In the genomic region with DNA sequence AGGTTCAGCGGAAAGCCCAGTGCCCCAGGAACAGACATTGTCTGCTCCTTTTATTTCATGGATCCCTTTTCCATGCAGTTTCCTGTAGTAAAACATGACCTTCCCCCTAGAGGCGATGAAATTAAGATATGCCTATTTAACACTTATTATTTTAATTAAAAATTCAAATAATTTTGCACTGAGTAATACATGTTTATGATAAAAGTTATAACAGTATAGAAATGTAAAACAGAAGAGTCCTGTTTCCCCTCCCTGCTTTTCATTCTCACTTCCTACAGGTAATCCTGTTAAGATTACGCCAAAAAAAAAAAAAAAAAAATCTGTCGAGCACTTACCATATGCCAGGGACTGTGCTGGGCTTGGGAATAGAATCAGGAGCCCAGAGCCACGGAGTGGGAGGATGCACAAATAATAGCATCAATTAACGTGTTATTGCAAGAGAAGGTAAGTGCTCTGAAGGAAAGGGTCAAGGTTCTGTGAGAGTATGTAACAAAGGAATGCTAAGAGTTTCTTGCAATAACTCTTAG, we compare ENCODE assay signal across 8 cellular contexts. TPM values are rescaled to one million over a fixed set of nuclear protein-coding genes. Genes with fewer than 3 reads are reported as not detected.
A peak's percentile ranks its signal among the peaks of the same experiment; 100 is the strongest.
DNase-seq lines count a peak whose midpoint lies in the region; ATAC-seq and TF ChIP-seq lines count a peak whose summit lies in the region.

No MANE protein-coding gene starts in this region.

- no peaks in the 10 kb centered on the region for H4K20me1 ChIP-seq in smooth muscle cell (ENCODE audit: low read depth)

- TF ChIP-seq CTCF in fibroblast of villous mesenchyme (IDR thresholded peaks at IDR 0.05; ENCODE audit: insufficient read depth, low read depth, low read length) = no peak
- no peak for TF ChIP-seq CTCF in smooth muscle cell (IDR thresholded peaks at IDR 0.05; ENCODE audit: borderline replicate concordance, insufficient read depth, poor library complexity, severe bottlenecking)

- no peak overlapping the region for H3K27ac ChIP-seq in SJSA1
- H3K27ac ChIP-seq in smooth muscle cell (ENCODE audit: low read depth) = peak overlapping the region; percentile 21

- no peaks in the 10 kb centered on the region for H3F3A ChIP-seq in smooth muscle cell (ENCODE audit: low read depth)

- H3K4me1 ChIP-seq in SJSA1 (replicated peaks) (peaks cover 23% of the 10 kb centered on the region), smooth muscle cell (ENCODE audit: low read depth) (peaks cover 9% of the 10 kb centered on the region)

- H3K79me2 ChIP-seq in smooth muscle cell (ENCODE audit: low read depth) = no peaks in the 10 kb centered on the region

- WGBS in smooth muscle cell (ENCODE audit: low lambda C conversion rate) = 12% methylated on average over 6 of the region's 6 CpGs

- no peak overlapping the region for H2AFZ ChIP-seq in smooth muscle cell (ENCODE audit: low read depth)

- ATAC-seq in HG03520 (IDR thresholded peaks at IDR 0.05; ENCODE audit: unreplicated experiment) = no peak

- peak; percentile 48 for DNase-seq in NCI-H1105 treated with DMSO at 0.1 percent for 48 hours (lab: John Stamatoyannopoulos, UW)
- DNase-seq in NCI-H1105 (lab: John Stamatoyannopoulos, UW) = no peak
- no peak for DNase-seq in SJSA1 (ENCODE audit: low read depth in 1 of 2, low spot score in 2 of 2)
- DNase-seq in fibroblast of villous mesenchyme (ENCODE audit: low read depth) = no peak
- no peak for DNase-seq in smooth muscle cell (lab: John Stamatoyannopoulos, UW; ENCODE audit: unreplicated experiment)
- DNase-seq in NCI-H774 (lab: John Stamatoyannopoulos, UW) = no peak
- no peak for DNase-seq in A172 (ENCODE audit: low spot score)

- no peaks in the 10 kb centered on the region for H3K9me3 ChIP-seq in SJSA1 (replicated peaks)
- no peaks in the 10 kb centered on the region for H3K9me3 ChIP-seq in smooth muscle cell (replicated peaks; ENCODE audit: low read depth)

- no peak overlapping the region for H3K9ac ChIP-seq in smooth muscle cell (ENCODE audit: low read depth)

- no peaks in the 10 kb centered on the region for H3K27me3 ChIP-seq in SJSA1 (replicated peaks)
- H3K27me3 ChIP-seq in smooth muscle cell (ENCODE audit: low read depth) = no peaks in the 10 kb centered on the region

- peak overlapping the region; percentile 83 for H3K4me3 ChIP-seq in SJSA1
- H3K4me3 ChIP-seq in fibroblast of villous mesenchyme (ENCODE audit: low read depth, low read length) = peak overlapping the region; percentile 94
- H3K4me3 ChIP-seq in smooth muscle cell = peak overlapping the region; percentile 71

- H3K36me3 ChIP-seq in SJSA1 (peaks cover 5% of the 10 kb centered on the region; the same call in 1 of the 2 replicates), smooth muscle cell (ENCODE audit: low read depth) (no peaks in the 10 kb centered on the region)

- peak overlapping the region; percentile 90 for H3K4me2 ChIP-seq in smooth muscle cell

RNA-seq across cellular contexts. Expression of a gene that starts 0.8 kb away (rescaled TPM):
- 8.3 and 19.2 TPM in 2 replicates for total RNA-seq in SJSA1 (2014; rRNA removed; shearing (Covaris generic))
- total RNA-seq in fibroblast of villous mesenchyme = 20.6 and 26.3 TPM in 2 replicates
- total RNA-seq in smooth muscle cell = 16.9 and 28.3 TPM in 2 replicates
- polyA plus RNA-seq in smooth muscle cell = 34.3 and 35.9 TPM in 2 replicates
- total RNA-seq in A172 (2014; rRNA removed; shearing (Covaris generic)) = 9.2 and 14.7 TPM in 2 replicates

RNA-seq across cellular contexts. Expression of a gene that starts 41.4 kb away (rescaled TPM):
- 21.2 and 35.0 TPM in 2 replicates for total RNA-seq in SJSA1 (2014; rRNA removed; shearing (Covaris generic))
- 127 and 146 TPM in 2 replicates for total RNA-seq in fibroblast of villous mesenchyme
- total RNA-seq in smooth muscle cell = 38.5 and 65.7 TPM in 2 replicates
- 61.1 and 69.2 TPM in 2 replicates for polyA plus RNA-seq in smooth muscle cell
- total RNA-seq in A172 (2014; rRNA removed; shearing (Covaris generic)) = 20.3 and 39.8 TPM in 2 replicates

RNA-seq across cellular contexts. Expression of a gene that starts 48.4 kb away (rescaled TPM):
- 60.7 and 65.8 TPM in 2 replicates for total RNA-seq in SJSA1 (2014; rRNA removed; shearing (Covaris generic))
- total RNA-seq in fibroblast of villous mesenchyme (32.9 and 44.9 TPM in 2 replicates), smooth muscle cell (21.9 and 26.5 TPM in 2 replicates)
- 54.4 and 62.0 TPM in 2 replicates for polyA plus RNA-seq in smooth muscle cell
- 42.6 and 50.5 TPM in 2 replicates for total RNA-seq in A172 (2014; rRNA removed; shearing (Covaris generic))

RNA-seq across cellular contexts. Expression of a gene that starts 48.6 kb away (rescaled TPM):
- 254 and 334 TPM in 2 replicates for total RNA-seq in SJSA1 (2014; rRNA removed; shearing (Covaris generic))
- total RNA-seq in fibroblast of villous mesenchyme (143 and 155 TPM in 2 replicates), smooth muscle cell (148 and 162 TPM in 2 replicates)
- 139 and 155 TPM in 2 replicates for polyA plus RNA-seq in smooth muscle cell
- total RNA-seq in A172 (2014; rRNA removed; shearing (Covaris generic)) = 172 and 183 TPM in 2 replicates
